10 cellular contexts compared by ENCODE assay signal in genomic region chr17:32355649-32356377, GRCh38.
DNase-seq lines count a peak whose midpoint lies in the region; ATAC-seq and TF ChIP-seq lines count a peak whose summit lies in the region.
"Had no signal": no experiment of that assay in that cellular context is flagged by ENCODE, and none has a peak within 500 bp of the region (broad histone marks: within the 10 kb centered on the region; RNA-seq: fewer than 3 reads in every experiment).

No MANE protein-coding gene starts in this region.

- DNase-seq in NCI-H2196 (lab: John Stamatoyannopoulos, UW; ENCODE audit: unreplicated experiment) (peak; percentile 0), NCI-H2196 treated with DMSO at 0.1 percent for 48 hours (lab: John Stamatoyannopoulos, UW; ENCODE audit: unreplicated experiment) (no peak), NB4 (ENCODE audit: low read depth) (no peak), coronary artery (ENCODE audit: low spot score) (no peak), activated gamma-delta T cell treated with Interleukin-2 at 50 U/mL for 16 hours (no peak)
- no peak for DNase-seq in stimulated activated CD4-positive, alpha-beta T cell treated with anti-CD3 and anti-CD28 coated beads, Interleukin-4, amount 100 ng/mL, for 24 hours
- DNase-seq: effector CD4-positive, alpha-beta T cell; stimulated activated CD4-positive, alpha-beta T cell treated with anti-CD3 and anti-CD28 coated beads, Interleukin-15, amount 100 ng/mL, for 24 hours had no signal

- no peak for ATAC-seq in HG02571 (IDR thresholded peaks at IDR 0.05; ENCODE audit: unreplicated experiment)

- peaks cover 36% of the 10 kb centered on the region for H3K4me1 Mint-ChIP-seq in nephron

- no peak overlapping the region for H3K27ac ChIP-seq in coronary artery

- peaks cover 61% of the 10 kb centered on the region for H3K36me3 Mint-ChIP-seq in nephron (ENCODE audit: low read depth)

- no peaks in the 10 kb centered on the region for H3K9me3 Mint-ChIP-seq in nephron

- TF ChIP-seq POLR2A in NB4 (IDR thresholded peaks at IDR 0.05; ENCODE audit: extremely low read depth, insufficient read length), result no peak

- no peaks in the 10 kb centered on the region for H3K27me3 Mint-ChIP-seq in nephron (ENCODE audit: low read depth)

- TF ChIP-seq CTCF in NB4 (IDR thresholded peaks at IDR 0.05; ENCODE audit: low read depth, low read length) (no peak), coronary artery (IDR thresholded peaks at IDR 0.05) (no peak), nephron (IDR thresholded peaks at IDR 0.05; ENCODE audit: unreplicated experiment in 3 of 3) (no peak)

- peak overlapping the region in 1 of 3 experiments; percentile 38 for H3K27ac Mint-ChIP-seq in nephron

- H3K4me3 ChIP-seq in NB4 (ENCODE audit: low read depth, low read length), result peak overlapping the region; percentile 45
- H3K4me3 ChIP-seq in coronary artery, result peak overlapping the region; percentile 49

- peak overlapping the region; percentile 1 to 43 (median 5) for H3K4me3 Mint-ChIP-seq in nephron
